In the genomic region with DNA sequence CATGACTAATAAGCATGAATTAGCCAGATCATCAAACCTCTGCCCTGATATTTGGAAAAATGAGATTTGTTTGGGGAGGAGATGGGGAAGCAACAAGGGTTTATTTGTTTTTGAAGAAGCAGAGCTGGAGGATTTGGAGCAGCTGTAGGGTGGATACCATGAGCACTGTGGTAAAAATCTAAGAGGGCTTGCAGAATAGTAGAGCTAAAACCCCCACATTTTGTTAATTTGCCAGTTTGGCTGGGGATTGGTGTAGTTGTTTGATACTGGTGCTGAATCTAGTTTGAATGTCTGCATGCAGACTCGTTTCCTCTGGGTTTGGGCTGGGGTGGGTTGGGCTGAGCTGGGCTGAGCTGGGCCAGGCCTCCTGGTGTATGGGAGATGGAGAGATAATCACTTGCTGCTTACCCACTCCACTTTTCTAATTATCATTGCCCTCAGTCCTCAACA, we compare ENCODE assay signal across 15 cellular contexts. TPM values are rescaled to one million over a fixed set of nuclear protein-coding genes. Genes with fewer than 3 reads are reported as not detected.
DNase-seq lines count a peak whose midpoint lies in the region; ATAC-seq, FAIRE-seq and TF ChIP-seq lines count a peak whose summit lies in the region.
"Had no signal": no experiment of that assay in that cellular context is flagged by ENCODE, and none has a peak within 500 bp of the region (broad histone marks: within the 10 kb centered on the region; RNA-seq: fewer than 3 reads in every experiment).

No MANE protein-coding gene starts in this region.

- DNase-seq in AG20443 (ENCODE audit: low spot score) (peak; percentile 12), MM.1S (no peak), myocyte (ENCODE audit: low read depth) (peak; percentile 55), NOMO-1 (lab: John Stamatoyannopoulos, UW; ENCODE audit: unreplicated experiment in 2 of 2) (no peak), DMS53 treated with DMSO at 0.1 percent for 48 hours (lab: John Stamatoyannopoulos, UW; ENCODE audit: unreplicated experiment) (no peak)
- DNase-seq: activated CD8-positive, alpha-beta T cell treated with anti-CD3 and anti-CD28 coated beads for 36 hours; activated naive CD4-positive, alpha-beta T cell treated with Interleukin-2 at 50 U/mL for 16 hours; DND-41; foreskin keratinocyte; NCI-H1694 treated with DMSO at 0.1 percent for 48 hours; stimulated activated CD8-positive, alpha-beta memory T cell treated with anti-CD3 and anti-CD28 coated beads, Interleukin-4, amount 100 ng/mL, for 48 hours had no signal

- no peak for TF ChIP-seq CTCF in MM.1S (IDR thresholded peaks at IDR 0.05; ENCODE audit: low read length)

- no peaks in the 10 kb centered on the region for H3K9me2 ChIP-seq in MM.1S (replicated peaks; ENCODE audit: insufficient read depth, low read length)

- peak; percentile 43 for FAIRE-seq in endometrium (lab: Jason Lieb, UNC)

- H4K20me1 ChIP-seq in MM.1S (ENCODE audit: insufficient read depth, low read length) = no peaks in the 10 kb centered on the region

- ATAC-seq in GM19455 (IDR thresholded peaks at IDR 0.05; ENCODE audit: unreplicated experiment) (no peak), GM19324 (IDR thresholded peaks at IDR 0.05; ENCODE audit: low FRiP score, unreplicated experiment) (no peak)
- ATAC-seq: activated CD8-positive, alpha-beta T cell treated with anti-CD3 and anti-CD28 coated beads for 36 hours; foreskin keratinocyte had no signal

- no peak overlapping the region for H2AFZ ChIP-seq in MM.1S (ENCODE audit: low read length)

- H3K79me2 ChIP-seq in MM.1S (ENCODE audit: low read length) = peaks cover 3% of the 10 kb centered on the region; the same call in 1 of the 2 replicates

- H3K4me3 ChIP-seq in MM.1S (ENCODE audit: low read length) = no peak overlapping the region
- H3K4me3 ChIP-seq: vagina had no signal

- no peaks in the 10 kb centered on the region for H3K27me3 ChIP-seq in MM.1S (replicated peaks; ENCODE audit: insufficient read depth, low read length)
- H3K27me3 ChIP-seq: foreskin keratinocyte, vagina had no signal

- H3K4me2 ChIP-seq in MM.1S (ENCODE audit: low read depth, low read length) = peak overlapping the region; percentile 64; the same call in 1 of the 2 replicates

- peaks cover 40% of the 10 kb centered on the region for H3K4me1 ChIP-seq in MM.1S (ENCODE audit: low read length)

- H3K36me3 ChIP-seq in MM.1S (replicated peaks; ENCODE audit: insufficient read depth, low read length) = no peaks in the 10 kb centered on the region
- H3K36me3 ChIP-seq: vagina had no signal

- no peaks in the 10 kb centered on the region for H3K9me3 ChIP-seq in MM.1S (replicated peaks; ENCODE audit: insufficient read depth, low read length)
- H3K9me3 ChIP-seq: vagina had no signal

- H3K27ac ChIP-seq in MM.1S (ENCODE audit: low read length) = no peak overlapping the region
- H3K27ac ChIP-seq: foreskin keratinocyte, vagina had no signal

- H3F3A ChIP-seq in MM.1S (ENCODE audit: insufficient read depth, low read length) = peaks cover 12% of the 10 kb centered on the region; the same call in 1 of the 2 replicates

- H3K9ac ChIP-seq in MM.1S (ENCODE audit: low read length) = no peak overlapping the region

RNA-seq across cellular contexts. Expression of a gene that starts 43.7 kb away (rescaled TPM):
- total RNA-seq in myocyte = 58.9 and 61.3 TPM in 2 replicates
- polyA plus RNA-seq in myocyte (2012) = 13.5 TPM

Comparison
In these comparisons a context has a peak if more than half of its experiments do, and no peak if none do; other contexts are left out.
1. DNase-seq: peak in AG20443 (single experiment) and myocyte (single experiment); none in MM.1S (single experiment), NOMO-1 (0 of 2) and DMS53 treated with DMSO at 0.1 percent for 48 hours (single experiment).